Comparison of ENCODE assay signal across 9 cellular contexts in the genomic region with DNA sequence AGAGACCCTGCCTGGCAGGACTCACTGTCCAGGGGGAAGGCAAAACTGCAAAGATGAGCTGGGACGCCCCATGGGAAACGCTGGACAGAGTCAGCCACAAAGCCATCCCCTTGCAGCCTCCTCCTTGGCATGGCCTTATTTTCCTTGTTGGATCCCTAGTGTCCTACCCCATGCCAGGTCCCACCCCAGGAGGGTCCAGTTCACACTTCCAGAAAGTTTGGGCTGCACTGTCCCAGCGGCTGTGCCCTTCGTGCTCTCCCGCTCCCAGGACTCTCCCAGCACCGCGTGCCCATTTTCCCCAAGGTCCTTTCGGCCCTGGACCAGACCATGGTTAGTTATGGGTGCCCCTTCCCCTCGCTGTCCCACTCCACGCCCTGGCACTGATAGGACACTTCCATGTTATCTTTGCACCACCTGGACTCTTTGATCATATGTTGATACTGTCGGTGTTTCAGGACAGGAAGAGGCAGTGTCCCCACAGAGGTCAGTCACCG. TPM values are rescaled to one million over a fixed set of nuclear protein-coding genes. Genes with fewer than 3 reads are reported as not detected.
DNase-seq lines count a peak whose midpoint lies in the region; ATAC-seq lines count a peak whose summit lies in the region.
"Had no signal": no experiment of that assay in that cellular context is flagged by ENCODE, and none has a peak within 500 bp of the region (broad histone marks: within the 10 kb centered on the region; RNA-seq: fewer than 3 reads in every experiment).

No MANE protein-coding gene starts in this region.

- peaks cover 3% of the 10 kb centered on the region for H3K4me1 ChIP-seq in mesendoderm (ENCODE audit: control insufficient read depth, low read depth, low read length)
- H3K4me1 ChIP-seq in aorta (ENCODE audit: control insufficient read depth in 1 of 2, insufficient read depth in 2 of 2, low read length in 2 of 2), result no peaks in the 10 kb centered on the region

- H3K27ac Mint-ChIP-seq in stimulated activated naive CD8-positive, alpha-beta T cell treated with anti-CD3 and anti-CD28 coated beads, Interleukin-15, Interleukin-2, amounts not matched to agents 100 ng/mL and 50 ng/mL, for 24 hours, result peak overlapping the region; percentile 96
- H3K27ac Mint-ChIP-seq in activated CD8-positive, alpha-beta T cell treated with anti-CD3 and anti-CD28 coated beads, Interleukin-2, amount 10 ng/mL, durations not matched to agents 7 days and 5 days, result peak overlapping the region; percentile 99

- no peaks in the 10 kb centered on the region for H3K79me1 ChIP-seq in mesendoderm (ENCODE audit: low read length)

- H3K27me3 ChIP-seq in mesendoderm (ENCODE audit: insufficient read depth, low read length, poor library complexity) (no peaks in the 10 kb centered on the region), aorta (ENCODE audit: control insufficient read depth in 1 of 2, insufficient read depth in 2 of 2, low read length in 1 of 2) (no peaks in the 10 kb centered on the region)

- H3K27ac ChIP-seq in mesendoderm (ENCODE audit: low read depth, low read length), result no peak overlapping the region
- H3K27ac ChIP-seq in aorta (ENCODE audit: low read depth in 1 of 2, low read length in 2 of 2), result no peak overlapping the region

- peaks cover 68% of the 10 kb centered on the region for H3K4me1 Mint-ChIP-seq in stimulated activated naive CD8-positive, alpha-beta T cell treated with anti-CD3 and anti-CD28 coated beads, Interleukin-15, Interleukin-2, amounts not matched to agents 100 ng/mL and 50 ng/mL, for 24 hours (ENCODE audit: low read depth)
- peaks cover 80% of the 10 kb centered on the region for H3K4me1 Mint-ChIP-seq in activated CD8-positive, alpha-beta T cell treated with anti-CD3 and anti-CD28 coated beads, Interleukin-2, amount 10 ng/mL, durations not matched to agents 7 days and 5 days (ENCODE audit: low read depth)

- H3K18ac ChIP-seq in mesendoderm (ENCODE audit: low read length), result no peak overlapping the region

- H3K9me3 Mint-ChIP-seq in stimulated activated naive CD8-positive, alpha-beta T cell treated with anti-CD3 and anti-CD28 coated beads, Interleukin-15, Interleukin-2, amounts not matched to agents 100 ng/mL and 50 ng/mL, for 24 hours, result no peaks in the 10 kb centered on the region
- no peaks in the 10 kb centered on the region for H3K9me3 Mint-ChIP-seq in activated CD8-positive, alpha-beta T cell treated with anti-CD3 and anti-CD28 coated beads, Interleukin-2, amount 10 ng/mL, durations not matched to agents 7 days and 5 days (ENCODE audit: insufficient read depth)

- H3K9ac ChIP-seq in mesendoderm (ENCODE audit: low read length), result no peak overlapping the region

- no peaks in the 10 kb centered on the region for H3K36me3 Mint-ChIP-seq in stimulated activated naive CD8-positive, alpha-beta T cell treated with anti-CD3 and anti-CD28 coated beads, Interleukin-15, Interleukin-2, amounts not matched to agents 100 ng/mL and 50 ng/mL, for 24 hours (ENCODE audit: low read depth)
- H3K36me3 Mint-ChIP-seq in activated CD8-positive, alpha-beta T cell treated with anti-CD3 and anti-CD28 coated beads, Interleukin-2, amount 10 ng/mL, durations not matched to agents 7 days and 5 days (ENCODE audit: low read depth), result peaks cover 10% of the 10 kb centered on the region

- POLR2A ChIA-PET in activated CD8-positive, alpha-beta T cell treated with anti-CD3 and anti-CD28 coated beads, Interleukin-2, amount 10 ng/mL, durations not matched to agents 7 days and 5 days (lab: Charles Lee), result interaction anchor here (0.6 to 1.2 kb wide), 4 partner anchors 21 to 577 kb away, joined by 3 to 5 read pairs (median 4); a partner anchor contains a TSS

- H2BK5ac ChIP-seq in mesendoderm (ENCODE audit: low read length), result no peak overlapping the region

- intact Hi-C loops in aorta (cut with DNase I), result no loop called here

- CTCF ChIA-PET in activated CD8-positive, alpha-beta T cell treated with anti-CD3 and anti-CD28 coated beads, Interleukin-2, amount 10 ng/mL, durations not matched to agents 7 days and 5 days (lab: Charles Lee), result interaction anchor here (1.1 to 1.2 kb wide), 2 partner anchors 22 to 24 kb away, joined by 4 to 5 read pairs; no protein-coding TSS in a partner anchor

- H3K27me3 Mint-ChIP-seq in stimulated activated naive CD8-positive, alpha-beta T cell treated with anti-CD3 and anti-CD28 coated beads, Interleukin-15, Interleukin-2, amounts not matched to agents 100 ng/mL and 50 ng/mL, for 24 hours, result no peaks in the 10 kb centered on the region
- H3K27me3 Mint-ChIP-seq in activated CD8-positive, alpha-beta T cell treated with anti-CD3 and anti-CD28 coated beads, Interleukin-2, amount 10 ng/mL, durations not matched to agents 7 days and 5 days (ENCODE audit: low read depth), result no peaks in the 10 kb centered on the region

- no peak for DNase-seq in stimulated activated naive CD8-positive, alpha-beta T cell treated with anti-CD3 and anti-CD28 coated beads, Interleukin-15, Interleukin-2, amounts not matched to agents 100 U/mL and 50 U/mL, for 24 hours
- no peak for DNase-seq in activated CD8-positive, alpha-beta T cell treated with anti-CD3 and anti-CD28 coated beads, Interleukin-2, amount 10 ng/mL, durations not matched to agents 7 days and 5 days
- DNase-seq in mesendoderm, result no peak
- no peak for DNase-seq in aorta
- no peak for DNase-seq in iPS-NIHi11 (ENCODE audit: low spot score)
- DNase-seq: amniotic stem cell had no signal

- no peak overlapping the region for H3K4ac ChIP-seq in mesendoderm (ENCODE audit: low read depth, low read length)

- peak overlapping the region; percentile 89 for H3K4me3 Mint-ChIP-seq in stimulated activated naive CD8-positive, alpha-beta T cell treated with anti-CD3 and anti-CD28 coated beads, Interleukin-15, Interleukin-2, amounts not matched to agents 100 ng/mL and 50 ng/mL, for 24 hours
- H3K4me3 Mint-ChIP-seq in activated CD8-positive, alpha-beta T cell treated with anti-CD3 and anti-CD28 coated beads, Interleukin-2, amount 10 ng/mL, durations not matched to agents 7 days and 5 days, result peak overlapping the region; percentile 94

- H3K23ac ChIP-seq in mesendoderm (ENCODE audit: low read length), result no peak overlapping the region

- no peaks in the 10 kb centered on the region for H3K36me3 ChIP-seq in mesendoderm (ENCODE audit: control insufficient read depth, insufficient read depth, low read length)
- H3K36me3 ChIP-seq in aorta (ENCODE audit: control insufficient read depth in 1 of 2, insufficient read depth in 2 of 2, low read length in 1 of 2), result no peaks in the 10 kb centered on the region

- no peak overlapping the region for H4K8ac ChIP-seq in mesendoderm (ENCODE audit: low read depth, low read length)

- no peak overlapping the region for H2BK15ac ChIP-seq in mesendoderm (replicated peaks; ENCODE audit: low read depth)

- peak overlapping the region; percentile 25 for H3K56ac ChIP-seq in mesendoderm (ENCODE audit: low read length)

- ATAC-seq in stimulated activated naive CD8-positive, alpha-beta T cell treated with anti-CD3 and anti-CD28 coated beads, Interleukin-15, Interleukin-2, amounts not matched to agents 100 U/mL and 50 U/mL, for 24 hours, result no peak
- ATAC-seq in activated CD8-positive, alpha-beta T cell treated with anti-CD3 and anti-CD28 coated beads, Interleukin-2, amount 10 ng/mL, durations not matched to agents 7 days and 5 days, result no peak
- ATAC-seq in HG02588 (IDR thresholded peaks at IDR 0.05; ENCODE audit: unreplicated experiment) (no peak), aorta (ENCODE audit: low FRiP score) (no peak), HG03135 (IDR thresholded peaks at IDR 0.05; ENCODE audit: unreplicated experiment) (no peak)

- no peak overlapping the region for H2AK5ac ChIP-seq in mesendoderm (ENCODE audit: low read length)

- H3K79me2 ChIP-seq in mesendoderm (ENCODE audit: control insufficient read depth, insufficient read depth, low read length), result no peaks in the 10 kb centered on the region

- H3K4me2 ChIP-seq in mesendoderm (ENCODE audit: low read length), result no peak overlapping the region

- H2BK120ac ChIP-seq in mesendoderm (ENCODE audit: low read depth, low read length), result no peak overlapping the region

- no peaks in the 10 kb centered on the region for H3K9me3 ChIP-seq in aorta (ENCODE audit: control insufficient read depth, low read length)

- no peak overlapping the region for H4K5ac ChIP-seq in mesendoderm (ENCODE audit: low read length)

- no CpG with 5 or more reads among the region's 12 CpGs for WGBS in mesendoderm (ENCODE audit: extremely low coverage, insufficient coverage, low lambda C conversion rate)
- 94 to 97% methylated on average over 12 of the region's 12 CpGs for WGBS in aorta, 2 donors

- H3K4me3 ChIP-seq in mesendoderm (ENCODE audit: low read length), result no peak overlapping the region
- H3K4me3 ChIP-seq in aorta (ENCODE audit: low read length in 2 of 2), result no peak overlapping the region

RNA-seq across cellular contexts. Expression of a gene that starts 5.8 kb away (rescaled TPM):
- total RNA-seq in activated CD8-positive, alpha-beta T cell treated with anti-CD3 and anti-CD28 coated beads, Interleukin-2, amount 10 ng/mL, durations not matched to agents 7 days and 5 days, result 10 to 100 TPM; 37.5 to 39.9 TPM
- polyA plus RNA-seq in mesendoderm (2013, experiment 1 of 2), result 1.8 TPM
- 2.2 TPM for polyA plus RNA-seq in mesendoderm (2013, experiment 2 of 2)
- total RNA-seq in aorta, result 10 to 100 TPM in 1 of 2 donors, 1 to 10 TPM in 1; 7.6 to 17.3 TPM
- polyA plus RNA-seq in aorta, result 1 to 10 TPM in 1 of 2 donors, under 1 TPM in 1; 0.43 to 2.0 TPM
